18 cellular contexts compared by ENCODE assay signal in the genomic region with DNA sequence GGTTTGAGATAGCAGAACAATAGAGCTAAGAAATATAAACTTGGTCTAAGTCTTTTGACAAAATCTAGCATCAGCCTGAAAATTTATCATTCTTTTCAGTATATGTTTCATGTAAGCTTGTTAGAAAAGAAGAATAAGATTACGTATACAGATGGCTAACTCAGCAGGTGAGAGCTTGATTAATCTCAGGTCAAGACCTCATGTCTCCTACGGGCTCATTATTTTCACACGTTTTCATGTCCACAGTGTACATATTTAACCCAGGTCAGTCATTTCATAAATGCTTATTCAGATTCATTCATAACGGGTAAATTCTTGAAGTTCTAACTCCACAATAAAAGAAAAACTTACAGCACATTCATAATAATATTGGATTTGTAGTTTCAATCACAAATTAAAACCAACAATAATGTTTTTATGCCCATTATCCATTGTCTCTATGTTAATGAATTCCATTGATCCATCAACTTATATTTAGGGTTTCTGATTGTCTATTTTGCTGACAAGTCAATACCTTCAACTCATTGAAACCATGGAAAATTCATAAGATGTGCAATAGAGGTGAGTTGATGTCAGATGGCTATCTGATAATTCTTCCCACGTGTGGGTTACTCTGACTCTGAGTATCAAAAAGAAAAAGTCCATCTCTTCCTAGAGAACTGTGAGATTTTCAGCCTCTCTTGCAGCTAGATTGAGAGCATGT.
DNase-seq lines count a peak whose midpoint lies in the region; ATAC-seq, FAIRE-seq and TF ChIP-seq lines count a peak whose summit lies in the region.
"Had no signal": no experiment of that assay in that cellular context is flagged by ENCODE, and none has a peak within 500 bp of the region (broad histone marks: within the 10 kb centered on the region; RNA-seq: fewer than 3 reads in every experiment).

No MANE protein-coding gene starts in this region.

- H3K27ac ChIP-seq in CD8-positive, alpha-beta T cell (ENCODE audit: low read depth, low read length): no peak overlapping the region
- H3K27ac ChIP-seq in K562 (ENCODE audit: extremely low read depth, low read depth, low read length): no peak overlapping the region
- H3K27ac ChIP-seq in OCI-LY7 (ENCODE audit: low read depth, low read length, poor library complexity, severe bottlenecking): no peak overlapping the region

- DNase-seq in CD8-positive, alpha-beta T cell: no peak
- DNase-seq in G401 (ENCODE audit: low spot score) (peak; percentile 77), K562 (ENCODE audit: extremely low read depth in 1 of 4, low spot score in 3 of 4) (no peak), glutamatergic neuron (no peak), OCI-LY7 (ENCODE audit: low spot score) (no peak)
- DNase-seq: CD4-positive, alpha-beta memory T cell; DMS 273 treated with DMSO at 0.1 percent for 48 hours; DMS79; EL; GF-D8; GOT3; HFFc6 had no signal

- H3K9me2 ChIP-seq in OCI-LY7 (ENCODE audit: insufficient read depth, low read length): no peaks in the 10 kb centered on the region

- BruUV-seq in K562 (replicated peaks; lab: Mats Ljungman, UMichigan) (no TSS peak), OCI-LY7 (replicated peaks; lab: Mats Ljungman, UMichigan) (no TSS peak)

- in situ Hi-C loops in G401 (cut with HindIII; ENCODE audit: low sequenced_read_pairs): no loop called here
- in situ Hi-C loops in K562 (cut with MboI): no loop called here

- TF ChIP-seq EP300 in K562 (IDR thresholded peaks at IDR 0.05; ENCODE audit: low read length): no peak

- TF ChIP-seq CTCF in CD8-positive, alpha-beta T cell (IDR thresholded peaks at IDR 0.05): no peak
- TF ChIP-seq CTCF in K562 (IDR thresholded peaks at IDR 0.05 in 2 of 3, conservative IDR thresholded peaks at IDR 0.05 in 1 of 3; ENCODE audit: insufficient read depth in 2 of 3, low read depth in 1 of 3, low read length in 3 of 3): no peak
- TF ChIP-seq CTCF in glutamatergic neuron (IDR thresholded peaks at IDR 0.05; ENCODE audit: partially characterized antibody, unreplicated experiment): no peak
- no peak for TF ChIP-seq CTCF in OCI-LY7 (conservative IDR thresholded peaks at IDR 0.05; ENCODE audit: low read length)

- no peak overlapping the region for H3K4me3 ChIP-seq in CD8-positive, alpha-beta T cell (ENCODE audit: low read depth, low read length)
- H3K4me3 ChIP-seq in K562 (no peak overlapping the region), OCI-LY7 (ENCODE audit: low read depth, low read length, poor library complexity, severe bottlenecking) (no peak overlapping the region)
- H3K4me3 ChIP-seq: HAP-1 had no signal

- TF ChIP-seq RAD21 in K562 (CRISPR knock-in tag; conservative IDR thresholded peaks at IDR 0.05 in 1 of 2, IDR thresholded peaks at IDR 0.05 in 1 of 2): no peak

- H2AFZ ChIP-seq in K562 (ENCODE audit: low read depth, low read length): no peak overlapping the region
- H2AFZ ChIP-seq in OCI-LY7 (ENCODE audit: low read length): no peak overlapping the region

- peak overlapping the region; percentile 25 for H3K27ac Mint-ChIP-seq in CD8-positive, alpha-beta T cell
- peak overlapping the region; percentile 87 for H3K27ac Mint-ChIP-seq in glutamatergic neuron (ENCODE audit: unreplicated experiment)
- H3K27ac Mint-ChIP-seq: CD4-positive, alpha-beta memory T cell; HFFc6 had no signal

- no peak for TF ChIP-seq POLR2A in K562 (conservative IDR thresholded peaks at IDR 0.05)

- intact Hi-C loops in CD8-positive, alpha-beta T cell (cut with DNase I, micrococcal nuclease): loop anchor here in 1 of 2 experiments (5.0 kb wide), 1 partner anchor 173 kb away; no protein-coding TSS in a partner anchor
- intact Hi-C loops in K562 (cut with micrococcal nuclease): no loop called here
- intact Hi-C loops in OCI-LY7 (cut with micrococcal nuclease; ENCODE audit: unreplicated experiment): no loop called here

- WGBS in K562 (ENCODE audit: insufficient coverage, low coverage, missing lambda C conversion rate): 1% methylated on average over 5 of the region's 5 CpGs

- H3K4me1 Mint-ChIP-seq in CD8-positive, alpha-beta T cell (ENCODE audit: low read depth): peaks cover 34% of the 10 kb centered on the region
- H3K4me1 Mint-ChIP-seq in glutamatergic neuron (ENCODE audit: low read depth, unreplicated experiment): peaks cover 2% of the 10 kb centered on the region

- H3K79me2 ChIP-seq in K562 (ENCODE audit: control insufficient read depth, insufficient read depth, low read length) (no peaks in the 10 kb centered on the region), OCI-LY7 (ENCODE audit: insufficient read depth, low read depth, low read length) (no peaks in the 10 kb centered on the region)

- H3K27me3 Mint-ChIP-seq in CD8-positive, alpha-beta T cell (ENCODE audit: low read depth): no peaks in the 10 kb centered on the region
- H3K27me3 Mint-ChIP-seq in glutamatergic neuron (ENCODE audit: unreplicated experiment): peaks cover 2% of the 10 kb centered on the region
- H3K27me3 Mint-ChIP-seq: CD4-positive, alpha-beta memory T cell had no signal

- H3K36me3 Mint-ChIP-seq in CD8-positive, alpha-beta T cell: peaks cover 2% of the 10 kb centered on the region
- no peaks in the 10 kb centered on the region for H3K36me3 Mint-ChIP-seq in glutamatergic neuron (ENCODE audit: unreplicated experiment)

- no peaks in the 10 kb centered on the region for H4K20me1 ChIP-seq in K562 (replicated peaks; ENCODE audit: control insufficient read depth, insufficient read depth, low read length)
- no peaks in the 10 kb centered on the region for H4K20me1 ChIP-seq in OCI-LY7 (ENCODE audit: insufficient read depth, low read length)

- no peaks in the 10 kb centered on the region for H3K9me1 ChIP-seq in K562 (ENCODE audit: control insufficient read depth, insufficient read depth, low read length)

- no peak overlapping the region for H3K4me2 ChIP-seq in K562 (ENCODE audit: insufficient read depth, low read length)
- H3K4me2 ChIP-seq in OCI-LY7 (ENCODE audit: low read length): no peak overlapping the region

- H3K4me3 Mint-ChIP-seq in CD8-positive, alpha-beta T cell: no peak overlapping the region
- H3K4me3 Mint-ChIP-seq in glutamatergic neuron (ENCODE audit: unreplicated experiment): no peak overlapping the region
- H3K4me3 Mint-ChIP-seq: CD4-positive, alpha-beta memory T cell; HFFc6 had no signal

- ATAC-seq in CD8-positive, alpha-beta T cell: no peak
- ATAC-seq in K562 (no peak), HG03457 (IDR thresholded peaks at IDR 0.05; ENCODE audit: unreplicated experiment) (no peak)

- CTCF ChIA-PET in CD8-positive, alpha-beta T cell (lab: Charles Lee): no interaction called here
- CTCF ChIA-PET in K562 (lab: Yijun Ruan, JAX; ENCODE audit: low intra/inter-chr PET ratio) (no interaction called here), OCI-LY7 (lab: Charles Lee; ENCODE audit: unreplicated experiment) (no interaction called here)

- H3K9me3 ChIP-seq in CD8-positive, alpha-beta T cell (ENCODE audit: low read length): no peaks in the 10 kb centered on the region
- H3K9me3 ChIP-seq in K562 (replicated peaks; ENCODE audit: control insufficient read depth, insufficient read depth, low read depth, low read length) (no peaks in the 10 kb centered on the region), OCI-LY7 (ENCODE audit: low read length) (no peaks in the 10 kb centered on the region)
- H3K9me3 ChIP-seq: HAP-1 had no signal

- H3K4me1 ChIP-seq in CD8-positive, alpha-beta T cell (ENCODE audit: insufficient read depth, low read length): peaks cover 13% of the 10 kb centered on the region
- H3K4me1 ChIP-seq in K562 (replicated peaks in 1 of 2; ENCODE audit: control insufficient read depth in 2 of 2, insufficient read depth in 2 of 2, low read length in 2 of 2) (no peaks in the 10 kb centered on the region), OCI-LY7 (ENCODE audit: insufficient read depth, low read length, poor library complexity, severe bottlenecking) (no peaks in the 10 kb centered on the region)
- H3K4me1 ChIP-seq: HAP-1 had no signal

- FAIRE-seq in K562 (lab: Jason Lieb, UNC): no peak
- FAIRE-seq: D721Med, GM12891, GM18507, H54 had no signal

- H3K9ac ChIP-seq in K562 (ENCODE audit: insufficient read depth in 1 of 2, low read depth in 2 of 2, low read length in 2 of 2): no peak overlapping the region

- POLR2A ChIA-PET in CD8-positive, alpha-beta T cell (lab: Charles Lee): no interaction called here
- POLR2A ChIA-PET in K562 (lab: Yijun Ruan, JAX) (no interaction called here), OCI-LY7 (lab: Charles Lee) (interaction anchor here (0.8 kb wide), 1 partner anchor 86 kb away, joined by 3 read pairs; no protein-coding TSS in a partner anchor)

- H3K9me3 Mint-ChIP-seq in CD8-positive, alpha-beta T cell: peaks cover 6% of the 10 kb centered on the region
- H3K9me3 Mint-ChIP-seq in glutamatergic neuron (ENCODE audit: unreplicated experiment): peaks cover 5% of the 10 kb centered on the region
- H3K9me3 Mint-ChIP-seq: HFFc6 had no signal

- H3K27me3 ChIP-seq in CD8-positive, alpha-beta T cell (ENCODE audit: insufficient read depth, low read length): no peaks in the 10 kb centered on the region
- H3K27me3 ChIP-seq in K562 (ENCODE audit: control insufficient read depth in 2 of 2, insufficient read depth in 2 of 2, low read length in 2 of 2): no peaks in the 10 kb centered on the region

- H3K36me3 ChIP-seq in CD8-positive, alpha-beta T cell (ENCODE audit: insufficient read depth, low read length): no peaks in the 10 kb centered on the region
- H3K36me3 ChIP-seq in K562 (ENCODE audit: control insufficient read depth, insufficient read depth, low read length) (no peaks in the 10 kb centered on the region), OCI-LY7 (ENCODE audit: insufficient read depth, low read length) (no peaks in the 10 kb centered on the region)
- H3K36me3 ChIP-seq: HAP-1 had no signal

TF ChIP-seq in K562, 482 proteins besides CTCF, POLR2A, EP300 and RAD21:
- no peak for TF ChIP-seq KDM1A (IDR thresholded peaks at IDR 0.05)
- TF ChIP-seq MAFF (IDR thresholded peaks at IDR 0.05; ENCODE audit: low read length): 0 out of 2 replicates have a peak, but pooled peaks have one; percentile 12
- peak; percentile 12; the same call in 1 of the 2 replicates for TF ChIP-seq ZNF316 (IDR thresholded peaks at IDR 0.05)
